1 cellular context compared by ENCODE assay signal in the genomic region with DNA sequence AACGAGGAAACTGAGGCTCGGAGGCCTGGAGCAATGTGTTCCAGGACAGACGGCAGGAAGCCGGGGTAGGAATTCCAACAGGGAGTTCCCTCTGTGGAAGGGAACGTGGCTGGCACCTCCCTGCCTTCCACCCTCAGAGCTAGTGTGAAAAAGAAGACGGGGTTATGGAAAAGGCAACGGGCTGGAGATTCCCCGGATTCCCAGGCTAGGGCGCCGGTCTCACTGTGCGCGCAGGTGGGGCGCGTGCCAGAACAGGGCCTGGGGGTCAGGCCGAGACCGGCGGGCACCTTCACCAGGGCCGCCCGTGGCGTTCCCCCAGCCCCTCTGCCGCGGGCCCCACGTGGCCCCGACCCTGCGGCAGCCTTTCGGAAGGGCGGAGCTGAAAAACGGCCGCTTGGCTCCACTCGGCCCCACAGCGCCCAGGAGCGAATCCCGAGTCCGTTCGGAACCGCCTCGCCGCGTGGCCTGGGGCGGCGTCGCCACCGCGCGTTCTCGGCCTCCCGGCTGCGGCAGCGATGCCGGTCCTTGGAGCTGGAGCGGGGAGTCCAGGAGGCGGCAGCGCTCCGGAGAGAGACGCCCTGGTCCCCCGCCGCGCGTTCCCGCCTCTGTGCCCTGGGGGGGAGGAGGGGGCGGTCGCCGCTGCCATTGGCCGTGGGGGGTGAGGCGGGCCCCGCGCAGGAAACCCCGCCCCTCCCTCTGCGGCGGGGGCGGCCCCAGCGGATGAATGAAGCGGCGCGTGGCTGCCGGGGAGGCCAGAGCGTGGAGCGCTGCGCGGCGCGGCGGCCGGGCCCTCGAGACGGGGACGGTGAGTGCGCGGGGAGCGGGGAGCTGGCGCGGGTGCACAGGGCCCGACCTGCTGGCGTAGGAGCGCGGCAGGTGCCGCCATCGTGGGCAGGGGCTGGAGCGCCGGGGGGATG.
TF ChIP-seq lines count a peak whose summit lies in the region.

SLCO4A1 (plus strand) TSS at position 755 of the 917 bp plus-strand sequence. CDS start 13,952 bp downstream, outside the sequence.

TF ChIP-seq in GM12878, 131 proteins besides CTCF, POLR2A, EP300 and RAD21 (continued from another document and continues in another):
- TF ChIP-seq, protein P1, sequence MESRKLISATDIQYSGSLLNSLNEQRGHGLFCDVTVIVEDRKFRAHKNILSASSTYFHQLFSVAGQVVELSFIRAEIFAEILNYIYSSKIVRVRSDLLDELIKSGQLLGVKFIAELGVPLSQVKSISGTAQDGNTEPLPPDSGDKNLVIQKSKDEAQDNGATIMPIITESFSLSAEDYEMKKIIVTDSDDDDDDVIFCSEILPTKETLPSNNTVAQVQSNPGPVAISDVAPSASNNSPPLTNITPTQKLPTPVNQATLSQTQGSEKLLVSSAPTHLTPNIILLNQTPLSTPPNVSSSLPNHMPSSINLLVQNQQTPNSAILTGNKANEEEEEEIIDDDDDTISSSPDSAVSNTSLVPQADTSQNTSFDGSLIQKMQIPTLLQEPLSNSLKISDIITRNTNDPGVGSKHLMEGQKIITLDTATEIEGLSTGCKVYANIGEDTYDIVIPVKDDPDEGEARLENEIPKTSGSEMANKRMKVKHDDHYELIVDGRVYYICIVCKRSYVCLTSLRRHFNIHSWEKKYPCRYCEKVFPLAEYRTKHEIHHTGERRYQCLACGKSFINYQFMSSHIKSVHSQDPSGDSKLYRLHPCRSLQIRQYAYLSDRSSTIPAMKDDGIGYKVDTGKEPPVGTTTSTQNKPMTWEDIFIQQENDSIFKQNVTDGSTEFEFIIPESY (IDR thresholded peaks at IDR 0.05) = no peak
- TF ChIP-seq GABPA (IDR thresholded peaks at IDR 0.05; ENCODE audit: low read depth) (no peak), TCF3 (IDR thresholded peaks at IDR 0.05; ENCODE audit: borderline replicate concordance, insufficient read depth, low read depth, low read length) (peak; percentile 56; the same call in 1 of the 2 replicates), ZNF592 (IDR thresholded peaks at IDR 0.05) (no peak), CBX3 (IDR thresholded peaks at IDR 0.05; ENCODE audit: borderline replicate concordance, low read depth) (no peak), POU2F2 (IDR thresholded peaks at IDR 0.05; ENCODE audit: borderline replicate concordance, low read depth, low read length) (peak; percentile 39; the same call in 1 of the 3 replicates), HDAC6 (IDR thresholded peaks at IDR 0.05; ENCODE audit: unreplicated experiment) (peak; percentile 37), MXI1 (IDR thresholded peaks at IDR 0.05; ENCODE audit: low read depth, low read length) (0 out of 2 replicates have a peak, but pooled peaks have one; percentile 74), GATAD2B (conservative IDR thresholded peaks at IDR 0.05; ENCODE audit: low read depth) (0 out of 2 replicates have a peak, but pooled peaks have one; percentile 44), PML (IDR thresholded peaks at IDR 0.05; ENCODE audit: low read length) (no peak), EGR1 (IDR thresholded peaks at IDR 0.05; ENCODE audit: borderline replicate concordance in 1 of 2, low read depth in 2 of 2, low read length in 2 of 2) (peak in 1 of 2 experiments; percentile 83; a peak in 2 of 3 replicates), SIN3A (IDR thresholded peaks at IDR 0.05; ENCODE audit: low read depth, low read length) (peak; percentile 36; the same call in 1 of the 2 replicates), ZNF687 (IDR thresholded peaks at IDR 0.05) (0 out of 2 replicates have a peak, but pooled peaks have one; percentile 55), RFX5 (IDR thresholded peaks at IDR 0.05; ENCODE audit: low read depth, low read length) (no peak), RELA (IDR thresholded peaks at IDR 0.05; ENCODE audit: borderline replicate concordance, partially characterized antibody) (no peak), SUPT20H (IDR thresholded peaks at IDR 0.05; ENCODE audit: borderline replicate concordance, control insufficient read depth, low read depth, low read length) (no peak), IKZF2 (IDR thresholded peaks at IDR 0.05) (0 out of 4 replicates have a peak, but pooled peaks of 1 of the 2 experiments have one; percentile 27), HDGF (IDR thresholded peaks at IDR 0.05) (no peak), TAF1 (IDR thresholded peaks at IDR 0.05; ENCODE audit: borderline replicate concordance, low read depth, low read length) (peak; percentile 57; the same call in 1 of the 2 replicates), POLR2AphosphoS5 (IDR thresholded peaks at IDR 0.05; ENCODE audit: low read length) (peak; percentile 52; the same call in 1 of the 2 replicates), NBN (IDR thresholded peaks at IDR 0.05) (no peak), TARDBP (IDR thresholded peaks at IDR 0.05; ENCODE audit: borderline replicate concordance) (no peak), TBL1XR1 (IDR thresholded peaks at IDR 0.05; ENCODE audit: low read depth, low read length) (no peak), ZBTB11 (CRISPR knock-in tag; IDR thresholded peaks at IDR 0.05) (no peak), CHD2 (IDR thresholded peaks at IDR 0.05; ENCODE audit: borderline replicate concordance, low read depth, low read length) (0 out of 2 replicates have a peak, but pooled peaks have one; percentile 8), BHLHE40 (IDR thresholded peaks at IDR 0.05; ENCODE audit: borderline replicate concordance in 1 of 2, low read depth in 2 of 2, low read length in 1 of 2) (peak in 1 of 2 experiments; percentile 54; a peak in 1 of 4 replicates), NR2C1 (IDR thresholded peaks at IDR 0.05) (no peak), STAT3 (IDR thresholded peaks at IDR 0.05; ENCODE audit: low read depth, low read length) (no peak)
- TF ChIP-seq, protein P2, sequence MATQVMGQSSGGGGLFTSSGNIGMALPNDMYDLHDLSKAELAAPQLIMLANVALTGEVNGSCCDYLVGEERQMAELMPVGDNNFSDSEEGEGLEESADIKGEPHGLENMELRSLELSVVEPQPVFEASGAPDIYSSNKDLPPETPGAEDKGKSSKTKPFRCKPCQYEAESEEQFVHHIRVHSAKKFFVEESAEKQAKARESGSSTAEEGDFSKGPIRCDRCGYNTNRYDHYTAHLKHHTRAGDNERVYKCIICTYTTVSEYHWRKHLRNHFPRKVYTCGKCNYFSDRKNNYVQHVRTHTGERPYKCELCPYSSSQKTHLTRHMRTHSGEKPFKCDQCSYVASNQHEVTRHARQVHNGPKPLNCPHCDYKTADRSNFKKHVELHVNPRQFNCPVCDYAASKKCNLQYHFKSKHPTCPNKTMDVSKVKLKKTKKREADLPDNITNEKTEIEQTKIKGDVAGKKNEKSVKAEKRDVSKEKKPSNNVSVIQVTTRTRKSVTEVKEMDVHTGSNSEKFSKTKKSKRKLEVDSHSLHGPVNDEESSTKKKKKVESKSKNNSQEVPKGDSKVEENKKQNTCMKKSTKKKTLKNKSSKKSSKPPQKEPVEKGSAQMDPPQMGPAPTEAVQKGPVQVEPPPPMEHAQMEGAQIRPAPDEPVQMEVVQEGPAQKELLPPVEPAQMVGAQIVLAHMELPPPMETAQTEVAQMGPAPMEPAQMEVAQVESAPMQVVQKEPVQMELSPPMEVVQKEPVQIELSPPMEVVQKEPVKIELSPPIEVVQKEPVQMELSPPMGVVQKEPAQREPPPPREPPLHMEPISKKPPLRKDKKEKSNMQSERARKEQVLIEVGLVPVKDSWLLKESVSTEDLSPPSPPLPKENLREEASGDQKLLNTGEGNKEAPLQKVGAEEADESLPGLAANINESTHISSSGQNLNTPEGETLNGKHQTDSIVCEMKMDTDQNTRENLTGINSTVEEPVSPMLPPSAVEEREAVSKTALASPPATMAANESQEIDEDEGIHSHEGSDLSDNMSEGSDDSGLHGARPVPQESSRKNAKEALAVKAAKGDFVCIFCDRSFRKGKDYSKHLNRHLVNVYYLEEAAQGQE (IDR thresholded peaks at IDR 0.05; ENCODE audit: low read depth, low read length) = no peak
- TF ChIP-seq, protein P3, sequence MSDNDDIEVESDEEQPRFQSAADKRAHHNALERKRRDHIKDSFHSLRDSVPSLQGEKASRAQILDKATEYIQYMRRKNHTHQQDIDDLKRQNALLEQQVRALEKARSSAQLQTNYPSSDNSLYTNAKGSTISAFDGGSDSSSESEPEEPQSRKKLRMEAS (IDR thresholded peaks at IDR 0.05; ENCODE audit: low read depth, low read length) = peak; percentile 60; the same call in 1 of the 2 replicates
- TF ChIP-seq, protein P4, sequence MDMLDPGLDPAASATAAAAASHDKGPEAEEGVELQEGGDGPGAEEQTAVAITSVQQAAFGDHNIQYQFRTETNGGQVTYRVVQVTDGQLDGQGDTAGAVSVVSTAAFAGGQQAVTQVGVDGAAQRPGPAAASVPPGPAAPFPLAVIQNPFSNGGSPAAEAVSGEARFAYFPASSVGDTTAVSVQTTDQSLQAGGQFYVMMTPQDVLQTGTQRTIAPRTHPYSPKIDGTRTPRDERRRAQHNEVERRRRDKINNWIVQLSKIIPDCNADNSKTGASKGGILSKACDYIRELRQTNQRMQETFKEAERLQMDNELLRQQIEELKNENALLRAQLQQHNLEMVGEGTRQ (IDR thresholded peaks at IDR 0.05; ENCODE audit: borderline replicate concordance, low read depth, low read length) = no peak
- TF ChIP-seq, protein P5, sequence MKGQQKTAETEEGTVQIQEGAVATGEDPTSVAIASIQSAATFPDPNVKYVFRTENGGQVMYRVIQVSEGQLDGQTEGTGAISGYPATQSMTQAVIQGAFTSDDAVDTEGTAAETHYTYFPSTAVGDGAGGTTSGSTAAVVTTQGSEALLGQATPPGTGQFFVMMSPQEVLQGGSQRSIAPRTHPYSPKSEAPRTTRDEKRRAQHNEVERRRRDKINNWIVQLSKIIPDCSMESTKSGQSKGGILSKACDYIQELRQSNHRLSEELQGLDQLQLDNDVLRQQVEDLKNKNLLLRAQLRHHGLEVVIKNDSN (IDR thresholded peaks at IDR 0.05; ENCODE audit: borderline replicate concordance, extremely low read length, insufficient read depth, low read depth, low read length) = peak; percentile 49
